In genomic region chr9:89479669-89480011, GRCh38 we compare ENCODE assay signal across 7 cellular contexts. TPM values are rescaled to one million over a fixed set of nuclear protein-coding genes. Genes with fewer than 3 reads are reported as not detected.
DNase-seq lines count a peak whose midpoint lies in the region; ATAC-seq and TF ChIP-seq lines count a peak whose summit lies in the region.
"Not testable (repeated sequence)": the region's sequence is repeated elsewhere in the genome, so short reads cannot be mapped to it uniquely, and the experiment has no call there.

No MANE protein-coding gene starts in this region.

- not testable (repeated sequence) for H2AFZ ChIP-seq in GM23338

- not testable (repeated sequence) for H3K27me3 Mint-ChIP-seq in GM23338 (ENCODE audit: insufficient read depth, low read depth, poor library complexity); central memory CD8-positive, alpha-beta T cell; naive thymus-derived CD4-positive, alpha-beta T cell

- not testable (repeated sequence) for H3K9me3 ChIP-seq in naive thymus-derived CD4-positive, alpha-beta T cell (ENCODE audit: control insufficient read depth in 2 of 3, low read length in 3 of 3)

- H3K9me3 Mint-ChIP-seq in GM23338; central memory CD8-positive, alpha-beta T cell; naive thymus-derived CD4-positive, alpha-beta T cell: not testable (repeated sequence)

- not testable (repeated sequence) for H3K36me3 ChIP-seq in GM23338 (ENCODE audit: insufficient read depth)
- H3K36me3 ChIP-seq in naive thymus-derived CD4-positive, alpha-beta T cell (ENCODE audit: control insufficient read depth in 2 of 3, insufficient read depth in 3 of 3, low read length in 3 of 3), result peaks cover 0 to 24% (median 0%) of the 10 kb centered on the region in 3 experiments

- H3K4me3 Mint-ChIP-seq in GM23338, result not testable (repeated sequence)
- peak overlapping the region; percentile 89 for H3K4me3 Mint-ChIP-seq in central memory CD8-positive, alpha-beta T cell
- H3K4me3 Mint-ChIP-seq in naive thymus-derived CD4-positive, alpha-beta T cell, result peak overlapping the region; percentile 80 to 92 (median 87)

- ATAC-seq in GM23338; central memory CD8-positive, alpha-beta T cell (replicated peaks; ENCODE audit: extremely low read depth, poor library complexity, severe bottlenecking); naive thymus-derived CD4-positive, alpha-beta T cell; stimulated activated naive CD8-positive, alpha-beta T cell treated with anti-CD3 and anti-CD28 coated beads, Interleukin-15, Interleukin-2, amounts not matched to agents 100 U/mL and 50 U/mL, for 24 hours: not testable (repeated sequence)

- peaks cover 23% of the 10 kb centered on the region for H3K36me3 Mint-ChIP-seq in GM23338 (ENCODE audit: low read depth)
- H3K36me3 Mint-ChIP-seq in central memory CD8-positive, alpha-beta T cell (ENCODE audit: insufficient read depth), result peaks cover 28% of the 10 kb centered on the region
- peaks cover 15 to 53% (median 46%) of the 10 kb centered on the region in 5 donors for H3K36me3 Mint-ChIP-seq in naive thymus-derived CD4-positive, alpha-beta T cell

- H3K27me3 ChIP-seq in GM23338 (ENCODE audit: insufficient read depth); naive thymus-derived CD4-positive, alpha-beta T cell (ENCODE audit: control insufficient read depth in 2 of 2, insufficient read depth in 2 of 2, low read length in 2 of 2): not testable (repeated sequence)

- H3K9me2 ChIP-seq in GM23338 (ENCODE audit: insufficient read depth), result not testable (repeated sequence)

- H4K20me1 ChIP-seq in GM23338 (replicated peaks; ENCODE audit: insufficient read depth), result peaks cover 11% of the 10 kb centered on the region

- H3K4me1 Mint-ChIP-seq in GM23338, result peaks cover 52% of the 10 kb centered on the region
- peaks cover 88% of the 10 kb centered on the region for H3K4me1 Mint-ChIP-seq in central memory CD8-positive, alpha-beta T cell
- peaks cover 76 to 95% (median 90%) of the 10 kb centered on the region in 7 donors for H3K4me1 Mint-ChIP-seq in naive thymus-derived CD4-positive, alpha-beta T cell

- intact Hi-C loops in naive thymus-derived CD4-positive, alpha-beta T cell (cut with micrococcal nuclease), result loop anchor here (2.0 to 5.0 kb wide), 3 partner anchors 15 to 162 kb away; partner anchors contain the start of gene SECISBP2 (in 1 of the 2)

- peaks cover 86% of the 10 kb centered on the region for H3K79me2 ChIP-seq in GM23338 (replicated peaks; ENCODE audit: insufficient read depth)

- H3F3A ChIP-seq in GM23338 (replicated peaks; ENCODE audit: low read depth), result not testable (repeated sequence)

- H3K4me1 ChIP-seq in GM23338 (ENCODE audit: insufficient read depth), result peaks cover 29% of the 10 kb centered on the region
- peaks cover 82 to 84% of the 10 kb centered on the region in 2 donors for H3K4me1 ChIP-seq in naive thymus-derived CD4-positive, alpha-beta T cell (ENCODE audit: control insufficient read depth in 2 of 2, insufficient read depth in 2 of 2, low read length in 2 of 2)

- peak overlapping the region; percentile 15; the same call in 1 of the 2 replicates for H3K27ac Mint-ChIP-seq in GM23338
- H3K27ac Mint-ChIP-seq in central memory CD8-positive, alpha-beta T cell (ENCODE audit: low read depth), result peak overlapping the region; percentile 88
- peak overlapping the region; percentile 90 to 99 (median 95) for H3K27ac Mint-ChIP-seq in naive thymus-derived CD4-positive, alpha-beta T cell

- DNase-seq in GM23338 (ENCODE audit: low spot score); central memory CD8-positive, alpha-beta T cell (ENCODE audit: low spot score in 2 of 2): not testable (repeated sequence)
- DNase-seq in activated CD4-positive, alpha-beta T cell treated with anti-CD3 and anti-CD28 coated beads for 48 hours, result peak; percentile 64
- peak; percentile 79 for DNase-seq in activated CD8-positive, alpha-beta memory T cell treated with anti-CD3 and anti-CD28 coated beads, Interleukin-2, amount 50 U/mL, for 48 hours
- peak; percentile 2 for DNase-seq in activated naive CD4-positive, alpha-beta T cell treated with Interleukin-2 at 50 U/mL for 16 hours
- peak in 3 of 9 donors; percentile 38 to 50 (median 42) for DNase-seq in naive thymus-derived CD4-positive, alpha-beta T cell
- DNase-seq in stimulated activated naive CD8-positive, alpha-beta T cell treated with anti-CD3 and anti-CD28 coated beads, Interleukin-15, Interleukin-2, amounts not matched to agents 100 U/mL and 50 U/mL, for 24 hours, result peak; percentile 70

- H3K4me2 ChIP-seq in GM23338, result not testable (repeated sequence)

- not testable (repeated sequence) for H3K27ac ChIP-seq in GM23338 (ENCODE audit: low read depth)
- peak overlapping the region; percentile 78 for H3K27ac ChIP-seq in naive thymus-derived CD4-positive, alpha-beta T cell (ENCODE audit: low read depth, low read length)

- POLR2A ChIA-PET in naive thymus-derived CD4-positive, alpha-beta T cell (lab: Charles Lee), result interaction anchor here (1.2 to 14.0 kb wide), 8 partner anchors 10 to 70 kb away, joined by 3 to 242 read pairs (median 6); no protein-coding TSS in a partner anchor

- not testable (repeated sequence) for TF ChIP-seq CTCF in GM23338 (conservative IDR thresholded peaks at IDR 0.05; ENCODE audit: low read depth in 2 of 2)

- H3K4me3 ChIP-seq in GM23338, result not testable (repeated sequence)
- H3K4me3 ChIP-seq in naive thymus-derived CD4-positive, alpha-beta T cell (ENCODE audit: low read length), result peak overlapping the region; percentile 59

- CTCF ChIA-PET in naive thymus-derived CD4-positive, alpha-beta T cell (lab: Charles Lee), result interaction anchor here (0.8 to 3.8 kb wide), 4 partner anchors 10 to 69 kb away, joined by 3 to 12 read pairs (median 6); no protein-coding TSS in a partner anchor

RNA-seq across cellular contexts. Expression of gene SEMA4D, which starts 18.3 kb away (rescaled TPM):
- total RNA-seq in GM23338 (2014; rRNA removed; shearing (Covaris generic)), result 48.0 and 63.0 TPM in 2 replicates
- polyA plus RNA-seq in GM23338 (2016; fragmentation: Nextera tagmentation; extraction: Ambion mirVana), result 17.1 and 19.3 TPM in 2 replicates
- 100 to 1,000 TPM; 389 to 465 (median 460) TPM for total RNA-seq in naive thymus-derived CD4-positive, alpha-beta T cell
- 100 to 1,000 TPM; 114 to 268 TPM for polyA plus RNA-seq in naive thymus-derived CD4-positive, alpha-beta T cell

Comparison
In these comparisons a context has a peak if more than half of its experiments do, and no peak if none do; other contexts are left out.
1. H3K27ac Mint-ChIP-seq: peak in every context shown above with its lines; median percentile 95 in naive thymus-derived CD4-positive, alpha-beta T cell; 88 in central memory CD8-positive, alpha-beta T cell; 15 in GM23338.